In the genomic region with DNA sequence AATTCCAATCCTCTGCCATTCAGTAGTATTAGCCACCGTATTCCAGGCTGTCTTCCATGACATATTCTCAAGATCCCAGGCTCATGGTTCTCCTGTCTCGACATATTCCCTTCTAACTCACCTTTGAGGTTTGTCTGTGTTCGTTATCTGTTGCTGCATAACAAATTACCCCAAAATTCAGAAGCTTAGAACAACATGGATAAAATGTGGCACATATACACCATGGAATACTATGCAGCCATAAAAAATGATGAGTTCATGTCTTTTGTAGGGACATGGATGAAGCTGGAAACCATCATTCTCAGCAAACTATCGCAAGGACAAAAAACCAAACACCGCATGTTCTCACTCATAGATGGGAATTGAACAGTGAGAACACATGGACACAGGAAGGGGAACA, we compare ENCODE assay signal across 2 cellular contexts.
TF ChIP-seq lines count a peak whose summit lies in the region.

No MANE protein-coding gene starts in this region.

TF ChIP-seq in HEK293, 187 proteins besides CTCF, POLR2A, EP300 and RAD21:
- TF ChIP-seq, protein P1, sequence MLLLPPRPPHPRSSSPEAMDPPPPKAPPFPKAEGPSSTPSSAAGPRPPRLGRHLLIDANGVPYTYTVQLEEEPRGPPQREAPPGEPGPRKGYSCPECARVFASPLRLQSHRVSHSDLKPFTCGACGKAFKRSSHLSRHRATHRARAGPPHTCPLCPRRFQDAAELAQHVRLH (tag by site-specific recombination; IDR thresholded peaks at IDR 0.05), result 0 out of 2 replicates have a peak, but pooled peaks have one; percentile 54
- peak; percentile 96 for TF ChIP-seq ZNF146 (tag by site-specific recombination; IDR thresholded peaks at IDR 0.05)

TF ChIP-seq in K562, 482 proteins besides CTCF, POLR2A, EP300 and RAD21:
- peak; percentile 59 for TF ChIP-seq RBM25 (IDR thresholded peaks at IDR 0.05; ENCODE audit: low read depth, low read length, severe bottlenecking)
- peak; percentile 58 for TF ChIP-seq ZNF146 (CRISPR knock-in tag; IDR thresholded peaks at IDR 0.05; ENCODE audit: unreplicated experiment)
- peak; percentile 32 to 43; a peak in 1 of 4 replicates for TF ChIP-seq KDM1A (IDR thresholded peaks at IDR 0.05)
- peak; percentile 66 for TF ChIP-seq BCOR (IDR thresholded peaks at IDR 0.05)
